ENCODE assay signal across 8 cellular contexts in the genomic region with DNA sequence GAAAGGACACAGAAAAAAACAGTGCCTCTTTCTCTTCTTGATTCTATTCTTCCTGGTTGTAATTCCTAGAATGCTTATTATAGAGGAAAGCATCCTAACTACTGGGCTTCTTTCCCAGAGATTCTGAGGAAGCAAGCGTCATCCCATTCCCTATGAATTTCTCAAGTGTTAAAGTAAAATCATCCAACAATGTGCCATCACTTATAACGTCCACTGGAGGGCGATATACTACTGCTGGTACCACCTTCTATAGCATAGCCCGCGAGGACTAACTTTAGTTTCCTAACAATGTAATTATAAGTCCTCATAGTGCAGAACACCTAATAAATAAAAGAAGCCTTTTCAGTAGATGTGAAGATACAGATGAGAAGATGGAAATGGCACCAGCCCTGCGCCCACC. TPM values are rescaled to one million over a fixed set of nuclear protein-coding genes. Genes with fewer than 3 reads are reported as not detected.
DNase-seq lines count a peak whose midpoint lies in the region; ATAC-seq, FAIRE-seq and TF ChIP-seq lines count a peak whose summit lies in the region.

No MANE protein-coding gene starts in this region.

- no peaks in the 10 kb centered on the region for H4K20me1 ChIP-seq in endothelial cell of umbilical vein (replicated peaks; ENCODE audit: control insufficient read depth, extremely low read depth, insufficient read depth, low read length)

- H3K9me1 ChIP-seq in endothelial cell of umbilical vein (replicated peaks; ENCODE audit: control insufficient read depth, extremely low read depth, insufficient read depth, low read length), result no peaks in the 10 kb centered on the region

- POLR2A ChIA-PET in endothelial cell of umbilical vein (lab: Charles Lee), result no interaction called here

- intact Hi-C loops in Calu3 (cut with micrococcal nuclease; ENCODE audit: unreplicated experiment), result loop anchor here (1.0 kb wide), 1 partner anchor 647 kb away; no protein-coding TSS in a partner anchor
- intact Hi-C loops in endothelial cell of umbilical vein (cut with micrococcal nuclease), result loop anchor here (1.0 kb wide), 1 partner anchor 246 kb away; no protein-coding TSS in a partner anchor

- BruUV-seq in Calu3 (replicated peaks; lab: Mats Ljungman, UMichigan), result no TSS peak
- BruUV-seq in endothelial cell of umbilical vein (replicated peaks; lab: Mats Ljungman, UMichigan), result no TSS peak

- dilution Hi-C loops in endothelial cell of umbilical vein (cut with MboI; ENCODE audit: extremely low pct_ligation_motif_present, low sequenced_read_pairs), result no loop called here

- H3K27me3 ChIP-seq in endothelial cell of umbilical vein (ENCODE audit: control insufficient read depth in 2 of 2, insufficient read depth in 2 of 2, low read length in 2 of 2), result peaks cover 9 to 13% of the 10 kb centered on the region in 2 experiments
- no peaks in the 10 kb centered on the region for H3K27me3 ChIP-seq in right atrium auricular region

- no peak overlapping the region for H3K4me3 Mint-ChIP-seq in Calu3 (ENCODE audit: low read depth, unreplicated experiment)

- no peaks in the 10 kb centered on the region for H3K36me3 ChIP-seq in endothelial cell of umbilical vein (ENCODE audit: control insufficient read depth in 2 of 2, extremely low read depth in 1 of 2, insufficient read depth in 2 of 2, low read length in 2 of 2)
- no peaks in the 10 kb centered on the region for H3K36me3 ChIP-seq in right atrium auricular region

- H3K27ac ChIP-seq in endothelial cell of umbilical vein (ENCODE audit: insufficient read depth, low read depth, low read length) (no peak overlapping the region), right atrium auricular region (no peak overlapping the region)

- DNase-seq in Calu3 (no peak), NCI-H748 treated with DMSO at 0.1 percent for 48 hours (lab: John Stamatoyannopoulos, UW) (peak; percentile 53), endothelial cell of umbilical vein (ENCODE audit: low read depth, low spot score) (peak; percentile 13), pons (ENCODE audit: low spot score) (peak; percentile 14), SKM-1 treated with dmso at 0.1 percent for 144 hours (lab: John Stamatoyannopoulos, UW; ENCODE audit: unreplicated experiment) (no peak), T1000 (lab: John Stamatoyannopoulos, UW) (no peak), right atrium auricular region (ENCODE audit: low spot score) (no peak)

- no peak overlapping the region for H3K9ac ChIP-seq in endothelial cell of umbilical vein (replicated peaks; ENCODE audit: extremely low read depth, insufficient read depth, low read length)

- H3K9me3 ChIP-seq in endothelial cell of umbilical vein (replicated peaks; ENCODE audit: control insufficient read depth, insufficient read depth, low read length) (no peaks in the 10 kb centered on the region), right atrium auricular region (no peaks in the 10 kb centered on the region)

- H3K4me2 ChIP-seq in endothelial cell of umbilical vein (ENCODE audit: insufficient read depth, low read length), result no peak overlapping the region

- no peaks in the 10 kb centered on the region for H3K79me2 ChIP-seq in endothelial cell of umbilical vein (ENCODE audit: control insufficient read depth, insufficient read depth, low read length)

- no peaks in the 10 kb centered on the region for H3K4me1 Mint-ChIP-seq in Calu3 (ENCODE audit: low read depth, unreplicated experiment)

- TF ChIP-seq POLR2A in endothelial cell of umbilical vein (IDR thresholded peaks at IDR 0.05; ENCODE audit: low read depth, low read length), result no peak

- TF ChIP-seq CTCF in Calu3 (IDR thresholded peaks at IDR 0.05; ENCODE audit: unreplicated experiment) (peak; percentile 37), endothelial cell of umbilical vein (IDR thresholded peaks at IDR 0.05; ENCODE audit: extremely low read depth in 1 of 2, insufficient read depth in 1 of 2, low read depth in 1 of 2, low read length in 2 of 2) (peak; percentile 29 to 38), right atrium auricular region (IDR thresholded peaks at IDR 0.05) (peak in 1 of 2 donors; percentile 52)

- CTCF ChIA-PET in Calu3 (lab: Charles Lee) (no interaction called here), endothelial cell of umbilical vein (lab: Charles Lee) (interaction anchor here (1.2 kb wide), 1 partner anchor 647 kb away, joined by 3 read pairs; no protein-coding TSS in a partner anchor)

- H3K36me3 Mint-ChIP-seq in Calu3 (ENCODE audit: insufficient read depth, unreplicated experiment), result no peaks in the 10 kb centered on the region

- no peak overlapping the region for H2AFZ ChIP-seq in endothelial cell of umbilical vein (ENCODE audit: low read depth, low read length)

- FAIRE-seq in endothelial cell of umbilical vein (lab: Jason Lieb, UNC), result peak; percentile 15

- H3K4me3 ChIP-seq in endothelial cell of umbilical vein (replicated peaks in 1 of 3; ENCODE audit: insufficient read depth in 1 of 3, low read depth in 1 of 3, low read length in 3 of 3) (no peak overlapping the region), right atrium auricular region (no peak overlapping the region)

- no peaks in the 10 kb centered on the region for H3K9me3 Mint-ChIP-seq in Calu3 (ENCODE audit: low read depth, unreplicated experiment)

- H3K4me1 ChIP-seq in endothelial cell of umbilical vein (ENCODE audit: control insufficient read depth, extremely low read depth, insufficient read depth, low read length), result no peaks in the 10 kb centered on the region
- H3K4me1 ChIP-seq in right atrium auricular region, result no peaks in the 10 kb centered on the region

- H3K27ac Mint-ChIP-seq in Calu3 (ENCODE audit: unreplicated experiment), result no peak overlapping the region

- peak; percentile 56 for ATAC-seq in GM21723 (IDR thresholded peaks at IDR 0.05; ENCODE audit: unreplicated experiment)

- H3K27me3 Mint-ChIP-seq in Calu3 (ENCODE audit: unreplicated experiment), result peaks cover 57% of the 10 kb centered on the region

TF ChIP-seq in endothelial cell of umbilical vein, 7 proteins besides CTCF, POLR2A, EP300 and RAD21:
- TF ChIP-seq JUN (IDR thresholded peaks at IDR 0.05; ENCODE audit: borderline replicate concordance, insufficient read depth, insufficient read length, low read depth) (no peak), EZH2 (IDR thresholded peaks at IDR 0.05; ENCODE audit: borderline replicate concordance, low read depth, low read length, severe bottlenecking) (no peak), POLR2AphosphoS5 (IDR thresholded peaks at IDR 0.05; ENCODE audit: insufficient read depth, low read depth, low read length) (no peak), MAX (IDR thresholded peaks at IDR 0.05; ENCODE audit: insufficient read depth, insufficient read length) (no peak), FOS (IDR thresholded peaks at IDR 0.05; ENCODE audit: borderline replicate concordance, insufficient read depth, low read length) (no peak)
TF ChIP-seq in endothelial cell of umbilical vein: peak in this region for 0.

RNA-seq across cellular contexts. Expression of gene CENPVL3, which starts 4.4 kb away (rescaled TPM):
- total RNA-seq in Calu3 (2022) (not detected in 2 replicates), endothelial cell of umbilical vein (not detected in 2 replicates), right atrium auricular region (not detected)
- not detected in 2 replicates for polyA plus RNA-seq in endothelial cell of umbilical vein
- polyA plus RNA-seq in endothelial cell of umbilical vein (2011; cell fraction: cytosol; rRNA removed), result not detected in 2 replicates
- not detected in 2 replicates for polyA plus RNA-seq in endothelial cell of umbilical vein (2011; cell fraction: nucleus; rRNA removed)
- not detected in 2 replicates for polyA plus RNA-seq in endothelial cell of umbilical vein (2012)
- not detected in 2 replicates for polyA minus RNA-seq in endothelial cell of umbilical vein
- polyA minus RNA-seq in endothelial cell of umbilical vein (2011; cell fraction: cytosol; rRNA and poly(A)+ RNA removed), result not detected
- not detected in 2 replicates for polyA minus RNA-seq in endothelial cell of umbilical vein (2011; cell fraction: nucleus; rRNA and poly(A)+ RNA removed)

Comparison
In these comparisons a context has a peak if more than half of its experiments do, and no peak if none do; other contexts are left out.
1. DNase-seq: peak in NCI-H748 treated with DMSO at 0.1 percent for 48 hours (single experiment), endothelial cell of umbilical vein (single experiment) and pons (single experiment); none in Calu3 (single experiment), SKM-1 treated with dmso at 0.1 percent for 144 hours (single experiment), T1000 (single experiment) and right atrium auricular region (single experiment).